Comparison of ENCODE assay signal across 8 cellular contexts in genomic region chr11:120334894-120335462, GRCh38.
DNase-seq lines count a peak whose midpoint lies in the region; ATAC-seq and FAIRE-seq lines count a peak whose summit lies in the region.

No MANE protein-coding gene starts in this region.

- peak; percentile 55 for FAIRE-seq in islet of Langerhans (lab: Jason Lieb, UNC)

- peak overlapping the region; percentile 94 for H3K27ac ChIP-seq in caudate nucleus (ENCODE audit: low read depth, low read length)

- ATAC-seq in GM18867 (IDR thresholded peaks at IDR 0.05; ENCODE audit: unreplicated experiment) (peak; percentile 25), HG02840 (IDR thresholded peaks at IDR 0.05; ENCODE audit: low FRiP score, unreplicated experiment) (no peak)

- DNase-seq in AG08395 (ENCODE audit: low spot score), result peak; percentile 58
- DNase-seq in NCI-H2081 (lab: John Stamatoyannopoulos, UW), result peak; percentile 80 to 85
- DNase-seq in T-helper 22 cell (ENCODE audit: low read depth), result peak; percentile 17
- DNase-seq in caudate nucleus (lab: John Stamatoyannopoulos, UW), result peak in 35 of 61 donors; percentile 4 to 76 (median 34)
- DNase-seq in stimulated activated CD4-positive, alpha-beta T cell treated with anti-CD3 and anti-CD28 coated beads, Interleukin-12 subunit alpha, Interleukin-12 subunit beta, amount 100 ng/mL, for 4 hours, result peak; percentile 33

Comparison
In these comparisons a context has a peak if more than half of its experiments do, and no peak if none do; other contexts are left out.
1. DNase-seq: peak in every context shown above with its lines; median percentile 82 in NCI-H2081; 58 in AG08395; 34 in caudate nucleus; 33 in stimulated activated CD4-positive, alpha-beta T cell treated with anti-CD3 and anti-CD28 coated beads, Interleukin-12 subunit alpha, Interleukin-12 subunit beta, amount 100 ng/mL, for 4 hours; 17 in T-helper 22 cell.